Comparison of ENCODE assay signal across 14 cellular contexts in the genomic region with DNA sequence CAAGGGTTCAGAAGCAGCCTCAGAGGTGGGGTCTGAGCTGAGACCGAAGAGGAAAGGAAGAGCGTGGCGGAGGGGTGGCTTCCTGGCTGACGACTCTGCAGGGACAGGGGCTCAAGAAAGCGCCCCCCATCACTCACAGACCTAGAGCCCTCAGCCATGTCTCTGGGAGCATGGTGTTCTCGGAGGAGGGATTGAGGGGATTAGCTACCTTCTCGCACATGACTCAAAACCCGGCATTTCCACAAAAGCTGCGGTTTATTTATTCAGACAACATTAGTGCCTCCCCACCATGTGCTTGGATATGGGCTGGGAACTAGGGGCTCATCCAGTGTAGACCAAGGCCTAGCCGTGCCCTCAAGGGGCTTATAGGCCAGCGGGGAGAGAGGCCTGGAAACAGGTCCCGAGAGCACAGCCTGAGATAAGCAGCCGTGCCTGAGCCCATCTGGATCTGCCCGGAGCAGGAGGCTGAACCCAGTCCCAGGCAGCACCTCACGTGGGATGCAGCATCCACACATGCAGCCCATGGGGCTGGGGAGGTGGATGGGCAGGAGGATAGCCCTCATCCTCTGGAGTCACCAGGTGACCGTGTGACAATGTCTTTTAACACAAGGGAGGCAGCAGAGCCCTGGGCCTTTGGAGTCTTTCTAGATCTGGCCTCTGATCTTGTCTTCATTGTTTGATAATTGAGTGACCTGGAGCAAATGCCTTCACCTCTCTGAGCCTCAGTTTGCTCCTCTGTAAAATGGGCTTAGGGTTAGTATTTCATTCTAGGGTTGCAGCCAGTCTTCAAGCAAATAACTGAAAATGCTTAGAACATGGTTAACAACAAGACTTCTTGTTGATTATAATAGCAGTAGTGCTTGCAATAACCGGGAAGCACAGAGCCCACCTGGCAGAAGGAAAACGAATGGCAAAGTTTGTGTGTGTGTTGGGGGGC. TPM values are rescaled to one million over a fixed set of nuclear protein-coding genes. Genes with fewer than 3 reads are reported as not detected.
A peak's percentile ranks its signal among the peaks of the same experiment; 100 is the strongest.
DNase-seq lines count a peak whose midpoint lies in the region; ATAC-seq and TF ChIP-seq lines count a peak whose summit lies in the region.
"Had no signal": no experiment of that assay in that cellular context is flagged by ENCODE, and none has a peak within 500 bp of the region (broad histone marks: within the 10 kb centered on the region; RNA-seq: fewer than 3 reads in every experiment).

No MANE protein-coding gene starts in this region.

- H4K20me1 ChIP-seq in HCT116 (ENCODE audit: insufficient read depth): no peaks in the 10 kb centered on the region

- TF ChIP-seq POLR2A in HCT116 (IDR thresholded peaks at IDR 0.05; ENCODE audit: borderline replicate concordance, extremely low read depth, insufficient read depth, insufficient read length): no peak

- DNase-seq in AG20443 (ENCODE audit: low spot score) (peak; percentile 8), HCT116 (ENCODE audit: low read depth, low spot score) (no peak), endodermal cell (peak; percentile 55), nephron progenitor cell (no peak), nucleus accumbens (lab: John Stamatoyannopoulos, UW) (no peak), NCI-H2196 (lab: John Stamatoyannopoulos, UW; ENCODE audit: unreplicated experiment) (no peak), GM19240 (ENCODE audit: insufficient read length, low spot score) (no peak)
- no peak for DNase-seq in activated naive CD4-positive, alpha-beta T cell (lab: John Stamatoyannopoulos, UW)
- DNase-seq: activated CD8-positive, alpha-beta T cell treated with anti-CD3 and anti-CD28 coated beads, Interleukin-2, amount 10 ng/mL, durations not matched to agents 7 days and 5 days; amniotic stem cell; NCI-H1930; NCI-H526 treated with DMSO at 0.1 percent for 48 hours had no signal

- H3K9me3 Mint-ChIP-seq in endodermal cell (no peaks in the 10 kb centered on the region), nephron progenitor cell (no peaks in the 10 kb centered on the region)

- H3K4me3 ChIP-seq in HCT116 (replicated peaks in 1 of 2; ENCODE audit: low read depth in 1 of 2, low read length in 2 of 2) (no peak overlapping the region), endodermal cell (ENCODE audit: low read length) (no peak overlapping the region)

- H3K9ac ChIP-seq in HCT116 (ENCODE audit: low read length): no peak overlapping the region
- no peak overlapping the region for H3K9ac ChIP-seq in endodermal cell (ENCODE audit: extremely low read depth, low read length, poor library complexity, severe bottlenecking)

- peaks cover 47% of the 10 kb centered on the region for H3K27me3 Mint-ChIP-seq in endodermal cell (ENCODE audit: insufficient read depth)
- H3K27me3 Mint-ChIP-seq in nephron progenitor cell (ENCODE audit: low read depth, poor library complexity): peaks cover 86% of the 10 kb centered on the region

- no peak overlapping the region for H2AFZ ChIP-seq in HCT116 (ENCODE audit: low read depth, low read length, poor library complexity, severe bottlenecking)

- no peaks in the 10 kb centered on the region for H3K79me2 ChIP-seq in HCT116 (ENCODE audit: insufficient read depth, low read length)

- no TSS peak for BruUV-seq in HCT116 (replicated peaks; lab: Mats Ljungman, UMichigan)

- H3K9me3 ChIP-seq in HCT116 (ENCODE audit: control insufficient read depth in 1 of 2, insufficient read depth in 1 of 2, low read depth in 1 of 2, low read length in 2 of 2) (no peaks in the 10 kb centered on the region), endodermal cell (ENCODE audit: control insufficient read depth, low read length) (no peaks in the 10 kb centered on the region)

- H3K27me3 ChIP-seq in HCT116 (ENCODE audit: insufficient read depth, low read length): peaks cover 17% of the 10 kb centered on the region; the same call in 1 of the 2 replicates
- H3K27me3 ChIP-seq in endodermal cell (ENCODE audit: control insufficient read depth, insufficient read depth, low read length, poor library complexity, severe bottlenecking): peaks cover 39% of the 10 kb centered on the region

- H3K9me2 ChIP-seq in HCT116 (ENCODE audit: insufficient read depth): no peaks in the 10 kb centered on the region

- H3K36me3 ChIP-seq in HCT116 (ENCODE audit: control insufficient read depth in 1 of 2, insufficient read depth in 2 of 2, low read length in 2 of 2): no peaks in the 10 kb centered on the region
- H3K36me3 ChIP-seq in endodermal cell (ENCODE audit: control insufficient read depth, insufficient read depth, low read length): no peaks in the 10 kb centered on the region

- peak overlapping the region; percentile 56 for H3K4me3 Mint-ChIP-seq in endodermal cell
- peak overlapping the region; percentile 60 for H3K4me3 Mint-ChIP-seq in nephron progenitor cell
- H3K4me3 Mint-ChIP-seq: activated CD8-positive, alpha-beta T cell treated with anti-CD3 and anti-CD28 coated beads, Interleukin-2, amount 10 ng/mL, durations not matched to agents 7 days and 5 days had no signal

- CTCF ChIA-PET in HCT116 (lab: Charles Lee): no interaction called here

- peaks cover 4 to 9% of the 10 kb centered on the region in 2 experiments; a peak in 3 of 4 replicates for H3K4me1 ChIP-seq in HCT116 (ENCODE audit: control insufficient read depth in 1 of 2, insufficient read depth in 2 of 2, low read length in 2 of 2)
- no peaks in the 10 kb centered on the region for H3K4me1 ChIP-seq in endodermal cell (ENCODE audit: control insufficient read depth, insufficient read depth, low read length)

- no peaks in the 10 kb centered on the region for H3K36me3 Mint-ChIP-seq in endodermal cell (ENCODE audit: low read depth)
- no peaks in the 10 kb centered on the region for H3K36me3 Mint-ChIP-seq in nephron progenitor cell (ENCODE audit: low read depth)

- peak overlapping the region; percentile 31 for H3K4me2 ChIP-seq in HCT116 (ENCODE audit: low read length)

- intact Hi-C loops in HCT116 (cut with micrococcal nuclease): no loop called here

- no peak for TF ChIP-seq CTCF in HCT116 (IDR thresholded peaks at IDR 0.05 in 2 of 3, conservative IDR thresholded peaks at IDR 0.05 in 1 of 3; ENCODE audit: borderline replicate concordance in 1 of 3, insufficient read depth in 1 of 3, low read depth in 2 of 3, low read length in 2 of 3)
- no peak for TF ChIP-seq CTCF in endodermal cell (conservative IDR thresholded peaks at IDR 0.05)
- TF ChIP-seq CTCF in nephron progenitor cell (IDR thresholded peaks at IDR 0.05): no peak

- no peak overlapping the region for H3K27ac ChIP-seq in HCT116 (ENCODE audit: low read depth, low read length)
- H3K27ac ChIP-seq in endodermal cell (ENCODE audit: low read depth, low read length): no peak overlapping the region

- RAD21 ChIA-PET in HCT116 (lab: Charles Lee; ENCODE audit: low non-redundant PET in 1 of 2, low total read pairs in 2 of 2, uncharacterized antibody in 2 of 2, unreplicated experiment in 2 of 2): interaction anchor here in 1 of 2 experiments (0.6 kb wide), 1 partner anchor 76 kb away, joined by 3 read pairs; no protein-coding TSS in a partner anchor

- POLR2A ChIA-PET in HCT116 (lab: Charles Lee): no interaction called here

- H3K4me1 Mint-ChIP-seq in endodermal cell: peaks cover 12% of the 10 kb centered on the region
- peaks cover 57% of the 10 kb centered on the region for H3K4me1 Mint-ChIP-seq in nephron progenitor cell

- no peak overlapping the region for H3K27ac Mint-ChIP-seq in endodermal cell
- no peak overlapping the region for H3K27ac Mint-ChIP-seq in nephron progenitor cell
- H3K27ac Mint-ChIP-seq: activated CD8-positive, alpha-beta T cell treated with anti-CD3 and anti-CD28 coated beads, Interleukin-2, amount 10 ng/mL, durations not matched to agents 7 days and 5 days had no signal

- no peak for TF ChIP-seq RAD21 in HCT116 (IDR thresholded peaks at IDR 0.05; ENCODE audit: low read depth)

- WGBS in endodermal cell (ENCODE audit: insufficient coverage in 1 of 2, insufficient read length in 1 of 2), 2 experiments: 76 to 82% methylated on average over 6 to 18 of the region's 18 CpGs

- ATAC-seq in HCT116: no peak
- ATAC-seq: activated CD8-positive, alpha-beta T cell treated with anti-CD3 and anti-CD28 coated beads, Interleukin-2, amount 10 ng/mL, durations not matched to agents 7 days and 5 days had no signal

TF ChIP-seq in HCT116, 20 proteins besides CTCF, POLR2A, EP300 and RAD21:
- TF ChIP-seq EZH2 (IDR thresholded peaks at IDR 0.05): no peak
- TF ChIP-seq SRF (IDR thresholded peaks at IDR 0.05; ENCODE audit: low read depth): no peak
- no peak for TF ChIP-seq ELF1 (IDR thresholded peaks at IDR 0.05; ENCODE audit: borderline replicate concordance, low read depth)
- no peak for TF ChIP-seq ZNF274 (IDR thresholded peaks at IDR 0.05; ENCODE audit: low read depth, low read length)
- TF ChIP-seq FOSL1 (IDR thresholded peaks at IDR 0.05; ENCODE audit: low read depth): no peak
- no peak for TF ChIP-seq SIN3A (IDR thresholded peaks at IDR 0.05; ENCODE audit: low read depth)
- TF ChIP-seq TCF7L2 (IDR thresholded peaks at IDR 0.05; ENCODE audit: borderline replicate concordance, extremely low read depth, insufficient read depth, insufficient read length): no peak

RNA-seq across cellular contexts. Expression of a gene that starts 0.9 kb away (rescaled TPM):
- total RNA-seq in HCT116 (2021; ENCODE audit: unreplicated experiment): 0.22 TPM
- polyA plus RNA-seq in HCT116 (2012): 0.20 and 0.55 TPM in 2 replicates
- 1 to 10 TPM; 3.3 to 3.9 TPM for total RNA-seq in endodermal cell
- 0.57 TPM for polyA plus RNA-seq in endodermal cell (2013, experiment 1 of 2)
- polyA plus RNA-seq in endodermal cell (2013, experiment 2 of 2): 0.33 TPM
- total RNA-seq: activated CD8-positive, alpha-beta T cell treated with anti-CD3 and anti-CD28 coated beads, Interleukin-2, amount 10 ng/mL, durations not matched to agents 7 days and 5 days; kidney epithelial cell had no signal
- polyA plus RNA-seq: BJ had no signal

Comparison
In these comparisons a context has a peak if more than half of its experiments do, and no peak if none do; other contexts are left out.
1. DNase-seq: peak in AG20443 (single experiment) and endodermal cell (single experiment); none in HCT116 (single experiment), nephron progenitor cell (single experiment), nucleus accumbens (0 of 56), NCI-H2196 (single experiment), activated naive CD4-positive, alpha-beta T cell (0 of 4) and GM19240 (single experiment).